Comparison of ENCODE assay signal across 24 cellular contexts in genomic region chr9:135122316-135122715, GRCh38. TPM values are rescaled to one million over a fixed set of nuclear protein-coding genes. Genes with fewer than 3 reads are reported as not detected.
A peak's percentile ranks its signal among the peaks of the same experiment; 100 is the strongest.
DNase-seq lines count a peak whose midpoint lies in the region; ATAC-seq and TF ChIP-seq lines count a peak whose summit lies in the region.
"Had no signal": no experiment of that assay in that cellular context is flagged by ENCODE, and none has a peak within 500 bp of the region (broad histone marks: within the 10 kb centered on the region; RNA-seq: fewer than 3 reads in every experiment).

No MANE protein-coding gene starts in this region.

- H3K56ac ChIP-seq in H9 (ENCODE audit: insufficient read length, low read depth, low read length): no peak overlapping the region

- H3K9me2 ChIP-seq in GM23338 (ENCODE audit: insufficient read depth): no peaks in the 10 kb centered on the region

- no peak overlapping the region for H3K4me2 ChIP-seq in GM23338
- H3K4me2 ChIP-seq in H9 (ENCODE audit: insufficient read depth, insufficient read length, low read length): no peak overlapping the region
- no peak overlapping the region for H3K4me2 ChIP-seq in neural progenitor cell
- H3K4me2 ChIP-seq: BLaER1 had no signal

- H2AFZ ChIP-seq in GM23338: no peak overlapping the region
- H2AFZ ChIP-seq in H9 (ENCODE audit: low read length): no peak overlapping the region
- H2AFZ ChIP-seq in neural progenitor cell (replicated peaks): no peak overlapping the region

- peak; percentile 47; the same call in 1 of the 3 replicates for ATAC-seq in GM23338
- ATAC-seq: GM12878 had no signal

- TF ChIP-seq CTCF in GM23338 (conservative IDR thresholded peaks at IDR 0.05; ENCODE audit: low read depth in 2 of 2) (no peak), H9 (conservative IDR thresholded peaks at IDR 0.05) (no peak), neural progenitor cell (IDR thresholded peaks at IDR 0.05) (no peak)

- H3K14ac ChIP-seq in H9 (ENCODE audit: insufficient read depth, low read length): no peak overlapping the region

- no peak overlapping the region for H3T11ph ChIP-seq in H9 (ENCODE audit: low read length)

- H3K9me3 ChIP-seq in H9 (ENCODE audit: control insufficient read depth, low read depth, low read length) (no peaks in the 10 kb centered on the region), neural progenitor cell (ENCODE audit: low read depth) (no peaks in the 10 kb centered on the region)
- H3K9me3 ChIP-seq: BE2C had no signal

- no peak overlapping the region for H3K23ac ChIP-seq in H9 (ENCODE audit: insufficient read length, low read depth, low read length)

- H3K27ac ChIP-seq in GM23338 (ENCODE audit: low read depth): no peak overlapping the region
- H3K27ac ChIP-seq in H9 (ENCODE audit: insufficient read length, low read depth, low read length): no peak overlapping the region
- H3K27ac ChIP-seq in neural progenitor cell: no peak overlapping the region
- H3K27ac ChIP-seq: BLaER1 had no signal

- no peak for DNase-seq in GM23338 (ENCODE audit: low spot score)
- no peak for DNase-seq in H9
- DNase-seq in neural progenitor cell (ENCODE audit: low spot score): no peak
- no peak for DNase-seq in stimulated activated naive CD4-positive, alpha-beta T cell treated with Interleukin-2 at 50 U/mL for 16 hours (lab: John Stamatoyannopoulos, UW)
- DNase-seq in retina: no peak
- DNase-seq in T1000 (lab: John Stamatoyannopoulos, UW): no peak
- DNase-seq: 8988T; ACHN; BE2C; C1 segment of cervical spinal cord; CD4-positive, alpha-beta memory T cell; CD4-positive, CD25-positive, alpha-beta regulatory T cell; CD8-positive, alpha-beta memory T cell; COR-L47; DMS 273 treated with DMSO at 0.1 percent for 48 hours; DMS153; DMS53; DMS79; DND-41; EL; GDM1 had no signal

- H2BK12ac ChIP-seq in H9 (ENCODE audit: insufficient read length, low read depth, low read length): no peak overlapping the region

- H3K9me3 Mint-ChIP-seq in GM23338: peaks cover 17% of the 10 kb centered on the region
- H3K9me3 Mint-ChIP-seq in H9: peaks cover 4 to 7% of the 10 kb centered on the region in 2 experiments; a peak in 4 of 5 replicates
- peaks cover 5% of the 10 kb centered on the region for H3K9me3 Mint-ChIP-seq in neural progenitor cell

- no peak overlapping the region for H2BK120ac ChIP-seq in H9 (ENCODE audit: low read depth, low read length, poor library complexity, severe bottlenecking)

- H2BK15ac ChIP-seq in H9 (ENCODE audit: low read depth, low read length): no peak overlapping the region

- H3F3A ChIP-seq in GM23338 (replicated peaks; ENCODE audit: low read depth) (no peaks in the 10 kb centered on the region), neural progenitor cell (ENCODE audit: low read depth) (no peaks in the 10 kb centered on the region)

- H4K91ac ChIP-seq in H9 (ENCODE audit: insufficient read length, low read depth, low read length): no peak overlapping the region

- no peaks in the 10 kb centered on the region for H3K23me2 ChIP-seq in H9 (ENCODE audit: insufficient read length, low read depth, low read length, poor library complexity, severe bottlenecking)

- H2BK20ac ChIP-seq in H9 (ENCODE audit: low read depth, low read length, poor library complexity, severe bottlenecking): no peak overlapping the region

- no peaks in the 10 kb centered on the region for H3K79me1 ChIP-seq in H9 (ENCODE audit: insufficient read depth, low read depth, low read length, poor library complexity, severe bottlenecking)

- H3K18ac ChIP-seq in H9 (ENCODE audit: insufficient read length, low read depth, low read length): no peak overlapping the region

- H4K20me1 ChIP-seq in GM23338 (replicated peaks; ENCODE audit: insufficient read depth) (no peaks in the 10 kb centered on the region), H9 (ENCODE audit: control insufficient read depth, insufficient read depth, insufficient read length) (no peaks in the 10 kb centered on the region), neural progenitor cell (ENCODE audit: low read depth) (no peaks in the 10 kb centered on the region)
- H4K20me1 ChIP-seq: BLaER1 had no signal

- H3K27ac Mint-ChIP-seq in GM23338 (no peak overlapping the region), H9 (peak overlapping the region in 2 of 3 experiments; percentile 34 to 68; a peak in 3 of 7 replicates), neural progenitor cell (peak overlapping the region; percentile 54)
- H3K27ac Mint-ChIP-seq: CD14-positive monocyte; CD4-positive, alpha-beta memory T cell; CD4-positive, CD25-positive, alpha-beta regulatory T cell had no signal

- H3K4me1 ChIP-seq in GM23338 (ENCODE audit: insufficient read depth) (no peaks in the 10 kb centered on the region), H9 (ENCODE audit: insufficient read depth, low read length) (no peaks in the 10 kb centered on the region), neural progenitor cell (peaks cover 3% of the 10 kb centered on the region)
- H3K4me1 ChIP-seq: BLaER1 had no signal

- H3K36me3 ChIP-seq in GM23338 (ENCODE audit: insufficient read depth): no peaks in the 10 kb centered on the region
- H3K36me3 ChIP-seq in neural progenitor cell: no peaks in the 10 kb centered on the region
- H3K36me3 ChIP-seq: BLaER1 had no signal

- no CpG with 5 or more reads among the region's 12 CpGs for WGBS in H9 (ENCODE audit: extremely low coverage, insufficient read length, low lambda C conversion rate)

- H4K5ac ChIP-seq in H9 (ENCODE audit: insufficient read length, low read depth, low read length): no peak overlapping the region

- no peak overlapping the region for H2AK5ac ChIP-seq in H9 (ENCODE audit: insufficient read length, low read length)

- H3K9ac ChIP-seq in H9 (ENCODE audit: extremely low read depth, insufficient read length, low read length) (no peak overlapping the region), neural progenitor cell (no peak overlapping the region)
- H3K9ac ChIP-seq: BLaER1 had no signal

- H3K27me3 Mint-ChIP-seq in GM23338 (ENCODE audit: insufficient read depth, low read depth, poor library complexity): peaks cover 3% of the 10 kb centered on the region
- no peaks in the 10 kb centered on the region for H3K27me3 Mint-ChIP-seq in H9 (ENCODE audit: low read depth)
- peaks cover 10% of the 10 kb centered on the region for H3K27me3 Mint-ChIP-seq in neural progenitor cell (ENCODE audit: insufficient read depth, low read depth)
- H3K27me3 Mint-ChIP-seq: CD4-positive, CD25-positive, alpha-beta regulatory T cell had no signal

- H3K4ac ChIP-seq in H9 (ENCODE audit: low read depth, low read length): no peak overlapping the region

- H4K8ac ChIP-seq in H9 (replicated peaks; ENCODE audit: insufficient read length, low read depth, low read length): no peak overlapping the region

- no peak overlapping the region for H3K4me3 Mint-ChIP-seq in GM23338
- no peak overlapping the region for H3K4me3 Mint-ChIP-seq in H9
- H3K4me3 Mint-ChIP-seq in neural progenitor cell: no peak overlapping the region
- H3K4me3 Mint-ChIP-seq: CD14-positive monocyte; CD4-positive, alpha-beta memory T cell; CD4-positive, CD25-positive, alpha-beta regulatory T cell; CD8-positive, alpha-beta memory T cell had no signal

- no peaks in the 10 kb centered on the region for H3K4me1 Mint-ChIP-seq in GM23338
- no peaks in the 10 kb centered on the region; a peak in 1 of 4 replicates for H3K4me1 Mint-ChIP-seq in H9
- peaks cover 3% of the 10 kb centered on the region for H3K4me1 Mint-ChIP-seq in neural progenitor cell
- H3K4me1 Mint-ChIP-seq: CD14-positive monocyte; CD4-positive, CD25-positive, alpha-beta regulatory T cell; CD8-positive, alpha-beta memory T cell had no signal

- H3K4me3 ChIP-seq in GM23338 (no peak overlapping the region), neural progenitor cell (no peak overlapping the region)
- H3K4me3 ChIP-seq: BLaER1, GM12878 had no signal

- H3K27me3 ChIP-seq in GM23338 (ENCODE audit: insufficient read depth) (no peaks in the 10 kb centered on the region), H9 (ENCODE audit: insufficient read depth, low read length) (no peaks in the 10 kb centered on the region; the same call in 1 of the 2 replicates), neural progenitor cell (no peaks in the 10 kb centered on the region)
- H3K27me3 ChIP-seq: BE2C, BLaER1 had no signal

- no peaks in the 10 kb centered on the region for H3K79me2 ChIP-seq in GM23338 (replicated peaks; ENCODE audit: insufficient read depth)
- H3K79me2 ChIP-seq in H9 (ENCODE audit: insufficient read depth, low read length): 0 out of 2 replicates have a peak, but pooled peaks cover 1% of the 10 kb centered on the region
- no peaks in the 10 kb centered on the region for H3K79me2 ChIP-seq in neural progenitor cell (ENCODE audit: low read depth)

- H3K36me3 Mint-ChIP-seq in GM23338 (ENCODE audit: low read depth) (peaks cover 35% of the 10 kb centered on the region), H9 (ENCODE audit: insufficient read depth in 1 of 3, low read depth in 3 of 3) (peaks cover 27 to 36% (median 27%) of the 10 kb centered on the region in 3 experiments), neural progenitor cell (peaks cover 10% of the 10 kb centered on the region)
- H3K36me3 Mint-ChIP-seq: CD14-positive monocyte; CD4-positive, alpha-beta memory T cell; CD4-positive, CD25-positive, alpha-beta regulatory T cell; CD8-positive, alpha-beta memory T cell had no signal

- no peak overlapping the region for H2BK5ac ChIP-seq in H9 (ENCODE audit: insufficient read length, low read length)

TF ChIP-seq in GM23338, 12 proteins besides CTCF, POLR2A, EP300 and RAD21 (continues in another document):
- TF ChIP-seq ZNF331 (CRISPR knock-in tag; IDR thresholded peaks at IDR 0.05; ENCODE audit: low read depth): no peak
- TF ChIP-seq CREB1 (CRISPR knock-in tag; IDR thresholded peaks at IDR 0.05; ENCODE audit: low read depth): no peak

RNA-seq across cellular contexts. Expression of gene OLFM1, which starts 34.8 kb away (rescaled TPM):
- total RNA-seq in GM23338 (2014; rRNA removed; shearing (Covaris generic)): 30.4 and 40.1 TPM in 2 replicates
- polyA plus RNA-seq in GM23338 (2016; fragmentation: Nextera tagmentation; extraction: Ambion mirVana): 20.6 and 24.5 TPM in 2 replicates
- total RNA-seq in H9 (2021): 34.1 and 36.8 TPM in 2 replicates
- 4.0 and 6.6 TPM in 2 replicates for total RNA-seq in neural progenitor cell (ENCODE audit: low replicate concordance)
- total RNA-seq: CD4-positive, alpha-beta memory T cell; CD4-positive, CD25-positive, alpha-beta regulatory T cell; CD8-positive, alpha-beta memory T cell; GM12878 had no signal
- polyA plus RNA-seq: CD4-positive, alpha-beta memory T cell; CD4-positive, CD25-positive, alpha-beta regulatory T cell; CD8-positive, alpha-beta memory T cell; GM12878 had no signal
